In genomic region chr7:140004672-140005071, GRCh38 we compare ENCODE assay signal across 17 cellular contexts.
"Had no signal": no experiment of that assay in that cellular context is flagged by ENCODE, and none has a peak within 500 bp of the region (broad histone marks: within the 10 kb centered on the region; RNA-seq: fewer than 3 reads in every experiment).

No MANE protein-coding gene starts in this region.

- H3K4me2 ChIP-seq: smooth muscle cell had no signal

- DNase-seq: activated CD8-positive, alpha-beta memory T cell treated with anti-CD3 and anti-CD28 coated beads for 24 hours; activated gamma-delta T cell; hippocampal formation; lower lobe of right lung; mucosa of descending colon; psoas muscle; T-helper 1 cell had no signal

- H3K9me3 ChIP-seq: lower lobe of right lung, mucosa of descending colon, neutrophil, pancreas, psoas muscle, suprapubic skin, tibial artery had no signal

- H3K4me3 Mint-ChIP-seq: activated naive CD4-positive, alpha-beta T cell treated with anti-CD3 and anti-CD28 coated beads, Interleukin-2, amount 10 ng/mL, durations not matched to agents 7 days and 5 days; immature natural killer cell; nephron had no signal

- H3K9me3 Mint-ChIP-seq: activated naive CD4-positive, alpha-beta T cell treated with anti-CD3 and anti-CD28 coated beads, Interleukin-2, amount 10 ng/mL, durations not matched to agents 7 days and 5 days; immature natural killer cell; nephron had no signal

- H3K27me3 ChIP-seq: neutrophil, pancreas, suprapubic skin, tibial artery had no signal

- H3K4me1 Mint-ChIP-seq: activated naive CD4-positive, alpha-beta T cell treated with anti-CD3 and anti-CD28 coated beads, Interleukin-2, amount 10 ng/mL, durations not matched to agents 7 days and 5 days had no signal

- ATAC-seq: activated CD4-positive, CD25-positive, alpha-beta regulatory T cell treated with anti-CD3 and anti-CD28 coated beads, Interleukin-2, amount 50 U/mL, for 24 hours; lower lobe of right lung had no signal

- H3K36me3 Mint-ChIP-seq: activated naive CD4-positive, alpha-beta T cell treated with anti-CD3 and anti-CD28 coated beads, Interleukin-2, amount 10 ng/mL, durations not matched to agents 7 days and 5 days had no signal

- H3K4me3 ChIP-seq: lower lobe of right lung, mucosa of descending colon, pancreas, psoas muscle, smooth muscle cell, suprapubic skin, tibial artery had no signal

- H3K4me1 ChIP-seq: lower lobe of right lung, psoas muscle, suprapubic skin, tibial artery had no signal

- H3K27ac Mint-ChIP-seq: activated naive CD4-positive, alpha-beta T cell treated with anti-CD3 and anti-CD28 coated beads, Interleukin-2, amount 10 ng/mL, durations not matched to agents 7 days and 5 days; nephron had no signal

- H3K27ac ChIP-seq: lower lobe of right lung, neutrophil, pancreas, psoas muscle, suprapubic skin, tibial artery, WERI-Rb-1 had no signal

- H3K27me3 Mint-ChIP-seq: activated naive CD4-positive, alpha-beta T cell treated with anti-CD3 and anti-CD28 coated beads, Interleukin-2, amount 10 ng/mL, durations not matched to agents 7 days and 5 days had no signal

- H3K36me3 ChIP-seq: lower lobe of right lung, pancreas, suprapubic skin, tibial artery, WERI-Rb-1 had no signal
